ENCODE assay signal across 8 cellular contexts in the genomic region with DNA sequence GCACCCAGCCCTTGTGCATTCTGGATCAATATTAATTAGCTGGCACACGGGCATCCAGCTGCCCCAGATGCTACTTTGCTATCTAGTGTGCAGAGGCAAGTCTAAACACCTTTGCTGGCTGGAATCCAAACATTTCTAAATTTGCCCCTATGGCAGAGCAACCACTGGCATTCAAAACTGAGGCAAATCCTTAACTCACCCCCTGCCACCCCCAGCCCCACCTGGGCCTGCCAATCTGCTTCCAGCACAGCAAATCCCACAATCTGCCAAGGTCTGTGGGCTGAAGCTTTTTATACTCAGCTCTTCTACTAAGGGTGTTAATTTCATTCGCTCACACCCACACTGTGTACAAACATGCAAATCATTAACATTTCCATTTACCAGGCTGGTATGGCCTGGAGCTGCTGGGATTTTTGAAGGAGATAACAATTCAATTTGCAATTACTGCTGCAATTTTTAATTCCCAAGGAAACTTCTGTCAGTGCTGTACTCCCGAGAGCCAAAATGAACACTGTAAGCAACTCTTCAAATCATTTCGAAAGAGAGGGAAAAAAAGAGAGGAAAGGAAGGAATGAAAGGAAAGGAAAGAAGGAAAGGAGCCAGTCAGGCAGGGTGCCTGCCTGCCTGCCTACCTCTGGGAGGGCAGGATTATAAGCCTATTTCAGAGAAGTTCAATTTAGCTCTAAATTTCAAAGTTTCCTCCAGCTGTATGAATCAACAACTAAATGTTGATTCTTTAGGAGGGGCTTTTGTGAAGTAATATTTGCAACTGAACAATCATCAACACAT. TPM values are rescaled to one million over a fixed set of nuclear protein-coding genes. Genes with fewer than 3 reads are reported as not detected.
DNase-seq lines count a peak whose midpoint lies in the region; ATAC-seq and TF ChIP-seq lines count a peak whose summit lies in the region.
"Had no signal": no experiment of that assay in that cellular context is flagged by ENCODE, and none has a peak within 500 bp of the region (broad histone marks: within the 10 kb centered on the region; RNA-seq: fewer than 3 reads in every experiment).

No MANE protein-coding gene starts in this region.

- peak overlapping the region; percentile 51 to 96 (median 89) for H3K27ac Mint-ChIP-seq in brain
- peak overlapping the region; percentile 84 to 90 for H3K27ac Mint-ChIP-seq in natural killer cell treated with Interleukin-12 subunit alpha and Interleukin-12 subunit beta and Interleukin-15 and Interleukin-18, amount 100 ng/mL, for 72 hours

- peak overlapping the region in 4 of 5 experiments; percentile 25 to 83 (median 61) for H3K4me3 Mint-ChIP-seq in brain
- H3K4me3 Mint-ChIP-seq in natural killer cell treated with Interleukin-12 subunit alpha and Interleukin-12 subunit beta and Interleukin-15 and Interleukin-18, amount 100 ng/mL, for 72 hours: peak overlapping the region; percentile 5

- no peak for ATAC-seq in natural killer cell treated with Interleukin-12 subunit alpha and Interleukin-12 subunit beta and Interleukin-15 and Interleukin-18, amount 100 ng/mL, for 72 hours
- ATAC-seq in GM19035 (IDR thresholded peaks at IDR 0.05; ENCODE audit: unreplicated experiment): no peak

- H3K36me3 Mint-ChIP-seq in brain: no peaks in the 10 kb centered on the region
- H3K36me3 Mint-ChIP-seq in natural killer cell treated with Interleukin-12 subunit alpha and Interleukin-12 subunit beta and Interleukin-15 and Interleukin-18, amount 100 ng/mL, for 72 hours: no peaks in the 10 kb centered on the region

- no peaks in the 10 kb centered on the region for H3K27me3 Mint-ChIP-seq in brain
- H3K27me3 Mint-ChIP-seq in natural killer cell treated with Interleukin-12 subunit alpha and Interleukin-12 subunit beta and Interleukin-15 and Interleukin-18, amount 100 ng/mL, for 72 hours: no peaks in the 10 kb centered on the region

- TF ChIP-seq CTCF in brain (conservative IDR thresholded peaks at IDR 0.05): no peak

- peaks cover 83% of the 10 kb centered on the region for H3K4me1 Mint-ChIP-seq in brain
- H3K4me1 Mint-ChIP-seq in natural killer cell treated with Interleukin-12 subunit alpha and Interleukin-12 subunit beta and Interleukin-15 and Interleukin-18, amount 100 ng/mL, for 72 hours (ENCODE audit: low read depth in 2 of 2): peaks cover 66 to 72% of the 10 kb centered on the region in 2 donors

- no peaks in the 10 kb centered on the region for H3K9me3 Mint-ChIP-seq in brain
- H3K9me3 Mint-ChIP-seq in natural killer cell treated with Interleukin-12 subunit alpha and Interleukin-12 subunit beta and Interleukin-15 and Interleukin-18, amount 100 ng/mL, for 72 hours: no peaks in the 10 kb centered on the region

- DNase-seq in D341Med (ENCODE audit: low spot score) (peak; percentile 71), NCI-H1048 (lab: John Stamatoyannopoulos, UW) (peak; percentile 21), dermis blood vessel endothelial cell (no peak)
- no peak for DNase-seq in natural killer cell treated with Interleukin-12 subunit alpha and Interleukin-12 subunit beta and Interleukin-15 and Interleukin-18, amount 100 ng/mL, for 72 hours (ENCODE audit: low spot score)
- DNase-seq in activated CD4-positive, CD25-positive, alpha-beta regulatory T cell treated with anti-CD3 and anti-CD28 coated beads, Interleukin-2, amount 50 U/mL, for 72 hours: no peak
- DNase-seq: brain microvascular endothelial cell had no signal

RNA-seq across cellular contexts. Expression of gene RAPGEF1, which starts 35.5 kb away (rescaled TPM):
- polyA plus RNA-seq in brain (ENCODE audit: insufficient read depth, low read depth, low replicate concordance): 44.2 TPM
- 100 to 1,000 TPM; 109 to 215 TPM for total RNA-seq in natural killer cell treated with Interleukin-12 subunit alpha and Interleukin-12 subunit beta and Interleukin-15 and Interleukin-18, amount 100 ng/mL, for 72 hours
- 56.2 and 69.3 TPM in 2 replicates for total RNA-seq in dermis blood vessel endothelial cell

Comparison
In these comparisons a context has a peak if more than half of its experiments do, and no peak if none do; other contexts are left out.
1. DNase-seq: peak in D341Med (single experiment) and NCI-H1048 (single experiment); none in natural killer cell treated with Interleukin-12 subunit alpha and Interleukin-12 subunit beta and Interleukin-15 and Interleukin-18, amount 100 ng/mL, for 72 hours (single experiment), activated CD4-positive, CD25-positive, alpha-beta regulatory T cell treated with anti-CD3 and anti-CD28 coated beads, Interleukin-2, amount 50 U/mL, for 72 hours (single experiment) and dermis blood vessel endothelial cell (single experiment).